Comparison of ENCODE assay signal across 21 cellular contexts in the genomic region with DNA sequence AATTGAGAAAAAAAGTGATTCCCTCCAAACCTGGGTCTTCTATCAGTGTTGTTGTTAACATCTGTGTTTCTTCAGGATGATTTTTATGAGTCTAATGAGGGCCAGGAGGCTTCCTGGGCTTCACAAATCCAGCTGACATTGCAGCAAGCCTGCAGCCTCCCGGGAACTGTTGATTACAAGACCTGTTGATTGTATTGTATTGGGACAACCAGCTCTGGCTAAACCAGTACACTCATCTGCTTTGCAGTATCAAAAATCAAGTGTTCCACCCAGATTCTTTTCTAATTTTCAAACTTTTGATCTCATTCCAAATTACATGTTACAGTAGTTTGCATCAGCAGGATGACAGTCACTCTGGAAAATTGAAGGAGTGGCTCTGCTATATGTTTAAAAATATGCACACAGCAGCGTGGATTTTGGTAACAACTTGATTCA. TPM values are rescaled to one million over a fixed set of nuclear protein-coding genes. Genes with fewer than 3 reads are reported as not detected.
DNase-seq lines count a peak whose midpoint lies in the region; ATAC-seq and TF ChIP-seq lines count a peak whose summit lies in the region.
"Had no signal": no experiment of that assay in that cellular context is flagged by ENCODE, and none has a peak within 500 bp of the region (broad histone marks: within the 10 kb centered on the region; RNA-seq: fewer than 3 reads in every experiment).

No MANE protein-coding gene starts in this region.

- DNase-seq in EH (ENCODE audit: low read depth) (peak; percentile 78), PC-3 (peak; percentile 8), dedifferentiated amniotic fluid mesenchymal stem cell (ENCODE audit: extremely low spot score) (peak; percentile 83), nephron progenitor cell (no peak), left lung (no peak), NCI-H2227 treated with DMSO at 0.1 percent for 48 hours (lab: John Stamatoyannopoulos, UW) (no peak), GM19238 (ENCODE audit: insufficient read length, low spot score) (no peak), DMS114 treated with DMSO at 0.1 percent for 48 hours (lab: John Stamatoyannopoulos, UW; ENCODE audit: unreplicated experiment) (no peak)
- DNase-seq: activated CD4-positive, alpha-beta T cell treated with anti-CD3 and anti-CD28 coated beads, Interleukin-2, amount 50 U/mL, for 4 hours; activated gamma-delta T cell treated with Interleukin-2 at 50 U/mL for 16 hours; CD8-positive, alpha-beta T cell; cerebellar nuclear complex; left cardiac atrium; mucosa of descending colon; NCI-H1436 treated with DMSO at 0.1 percent for 48 hours; stimulated activated naive CD4-positive, alpha-beta T cell; T-helper 1 cell; trophoblast cell; WERI-Rb-1 had no signal

- H4K20me1 ChIP-seq in PC-3 (ENCODE audit: low read length): no peaks in the 10 kb centered on the region

- H3K27me3 Mint-ChIP-seq in nephron progenitor cell (ENCODE audit: low read depth, poor library complexity): no peaks in the 10 kb centered on the region

- intact Hi-C loops in PC-3 (cut with micrococcal nuclease) (loop anchor here (1.0 to 5.0 kb wide), 2 partner anchors 15 to 42 kb away; no protein-coding TSS in a partner anchor), left lung (cut with DNase I) (no loop called here)

- no peaks in the 10 kb centered on the region for H3K79me2 ChIP-seq in PC-3 (ENCODE audit: low read length)

- H3K9me2 ChIP-seq in PC-3 (replicated peaks; ENCODE audit: low read length): no peaks in the 10 kb centered on the region

- BruUV-seq in PC-3 (replicated peaks; lab: Mats Ljungman, UMichigan): no TSS peak

- H3K36me3 ChIP-seq in PC-3 (ENCODE audit: low read depth, low read length) (no peaks in the 10 kb centered on the region), left lung (no peaks in the 10 kb centered on the region)
- H3K36me3 ChIP-seq: right atrium auricular region, WERI-Rb-1 had no signal

- H3F3A ChIP-seq in PC-3 (ENCODE audit: low read length, unreplicated experiment): no peaks in the 10 kb centered on the region

- POLR2A ChIA-PET in PC-3 (lab: Charles Lee; ENCODE audit: unreplicated experiment): interaction anchor here (0.6 to 1.4 kb wide), 3 partner anchors 17 to 145 kb away, joined by 3 to 7 read pairs (median 4); no protein-coding TSS in a partner anchor

- H3K27ac Mint-ChIP-seq in nephron progenitor cell: peak overlapping the region; percentile 55
- H3K27ac Mint-ChIP-seq: CD8-positive, alpha-beta T cell had no signal

- H3K4me1 ChIP-seq in PC-3 (ENCODE audit: insufficient read depth, low read length) (no peaks in the 10 kb centered on the region; the same call in 1 of the 2 replicates), left lung (no peaks in the 10 kb centered on the region)
- H3K4me1 ChIP-seq: right atrium auricular region had no signal

- no peak overlapping the region for H2AFZ ChIP-seq in PC-3 (ENCODE audit: low read length)

- H3K4me3 ChIP-seq in PC-3 (ENCODE audit: low read length) (no peak overlapping the region), left lung (no peak overlapping the region)
- H3K4me3 ChIP-seq: mucosa of descending colon, right atrium auricular region had no signal

- CTCF ChIA-PET in PC-3 (lab: Charles Lee): no interaction called here

- H3K27me3 ChIP-seq in PC-3 (ENCODE audit: low read length): no peaks in the 10 kb centered on the region
- no peaks in the 10 kb centered on the region for H3K27me3 ChIP-seq in left lung
- H3K27me3 ChIP-seq: right atrium auricular region had no signal

- H3K9ac ChIP-seq in PC-3 (ENCODE audit: low read length): no peak overlapping the region

- H3K4me1 Mint-ChIP-seq in nephron progenitor cell: peaks cover 29% of the 10 kb centered on the region

- peak; percentile 72; the same call in 1 of the 2 replicates for ATAC-seq in PC-3
- ATAC-seq in left lung: no peak
- ATAC-seq: CD8-positive, alpha-beta T cell; left cardiac atrium; mucosa of descending colon had no signal

- H3K27ac ChIP-seq in PC-3 (ENCODE audit: low read length) (no peak overlapping the region), left lung (no peak overlapping the region)
- H3K27ac ChIP-seq: right atrium auricular region, RWPE1, WERI-Rb-1 had no signal

- H3K9me3 ChIP-seq in PC-3 (ENCODE audit: low read length) (no peaks in the 10 kb centered on the region), left lung (no peaks in the 10 kb centered on the region)
- H3K9me3 ChIP-seq: mucosa of descending colon, right atrium auricular region had no signal

- H3K9me3 Mint-ChIP-seq in nephron progenitor cell: no peaks in the 10 kb centered on the region
- H3K9me3 Mint-ChIP-seq: CD8-positive, alpha-beta T cell had no signal

- TF ChIP-seq CTCF in PC-3 (conservative IDR thresholded peaks at IDR 0.05; ENCODE audit: low read depth, low read length) (no peak), nephron progenitor cell (IDR thresholded peaks at IDR 0.05) (no peak), left lung (IDR thresholded peaks at IDR 0.05) (no peak)

- no peak overlapping the region for H3K4me3 Mint-ChIP-seq in nephron progenitor cell
- H3K4me3 Mint-ChIP-seq: CD8-positive, alpha-beta T cell had no signal

- H3K36me3 Mint-ChIP-seq in nephron progenitor cell (ENCODE audit: low read depth): no peaks in the 10 kb centered on the region
- H3K36me3 Mint-ChIP-seq: CD8-positive, alpha-beta T cell had no signal

- no peak overlapping the region for H3K4me2 ChIP-seq in PC-3 (ENCODE audit: low read length)

RNA-seq across cellular contexts. Expression of a gene that starts 16.1 kb away (rescaled TPM):
- 39.0 and 43.2 TPM in 2 replicates for total RNA-seq in PC-3 (2014; rRNA removed)
- total RNA-seq in left lung: 100 to 1,000 TPM; 133 to 149 TPM

Comparison
In these comparisons a context has a peak if more than half of its experiments do, and no peak if none do; other contexts are left out.
1. DNase-seq: peak in EH (single experiment), PC-3 (single experiment) and dedifferentiated amniotic fluid mesenchymal stem cell (single experiment); none in nephron progenitor cell (single experiment), left lung (0 of 2), NCI-H2227 treated with DMSO at 0.1 percent for 48 hours (single experiment), GM19238 (single experiment) and DMS114 treated with DMSO at 0.1 percent for 48 hours (single experiment).